ENCODE assay signal across 21 cellular contexts in the genomic region with DNA sequence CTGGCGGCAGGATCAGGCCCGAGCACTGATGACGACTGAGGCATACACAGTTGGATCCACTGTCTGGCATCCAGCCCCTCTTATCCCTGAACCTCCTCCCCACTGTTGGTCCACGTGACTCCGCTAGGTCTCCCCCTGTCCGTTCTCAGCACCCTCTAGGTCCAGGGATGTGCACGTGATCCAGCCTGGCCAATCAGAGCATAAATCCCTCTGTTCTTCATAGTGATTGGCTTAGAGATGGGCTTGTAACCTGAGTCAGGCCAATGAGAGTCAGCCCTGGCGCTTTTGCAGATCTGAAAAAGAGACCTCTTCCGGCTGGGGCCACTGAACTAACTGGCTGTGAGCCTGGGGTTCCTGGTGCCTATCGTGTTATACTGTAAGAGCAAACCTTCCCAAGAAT. TPM values are rescaled to one million over a fixed set of nuclear protein-coding genes. Genes with fewer than 3 reads are reported as not detected.
DNase-seq lines count a peak whose midpoint lies in the region; ATAC-seq and TF ChIP-seq lines count a peak whose summit lies in the region.
"Had no signal": no experiment of that assay in that cellular context is flagged by ENCODE, and none has a peak within 500 bp of the region (broad histone marks: within the 10 kb centered on the region; RNA-seq: fewer than 3 reads in every experiment).

No MANE protein-coding gene starts in this region.

- no peaks in the 10 kb centered on the region for H3K27me3 ChIP-seq in BLaER1
- no peaks in the 10 kb centered on the region for H3K27me3 ChIP-seq in prostate gland (replicated peaks; ENCODE audit: insufficient read depth)
- H3K27me3 ChIP-seq in BE2C = no peaks in the 10 kb centered on the region
- H3K27me3 ChIP-seq: vagina had no signal

- intact Hi-C loops in prostate gland (cut with DNase I) = loop anchor here (5.0 kb wide), 2 partner anchors 184 to 559 kb away; no protein-coding TSS in a partner anchor

- H4K20me1 ChIP-seq in BLaER1 = no peaks in the 10 kb centered on the region

- ATAC-seq in HG02973 (IDR thresholded peaks at IDR 0.05; ENCODE audit: unreplicated experiment) = no peak
- ATAC-seq: natural killer cell had no signal

- WGBS in prostate gland = 85% methylated on average over 10 of the region's 10 CpGs

- TF ChIP-seq CTCF in prostate gland (IDR thresholded peaks at IDR 0.05) = no peak
- TF ChIP-seq CTCF in BE2C (IDR thresholded peaks at IDR 0.05; ENCODE audit: low read depth, low read length) = no peak

- H3K27ac ChIP-seq in BLaER1 = peak overlapping the region; percentile 38
- H3K27ac ChIP-seq in prostate gland = no peak overlapping the region
- H3K27ac ChIP-seq: SK-N-MC, skin epidermis, vagina had no signal

- DNase-seq in HEK293T (ENCODE audit: extremely low spot score) = no peak
- peak; percentile 78 for DNase-seq in SK-N-DZ (ENCODE audit: low spot score)
- DNase-seq in hepatic stellate cell (ENCODE audit: low spot score) = peak; percentile 53
- no peak for DNase-seq in mesenteric fat pad (ENCODE audit: low spot score)
- DNase-seq in prostate gland (ENCODE audit: low spot score) = no peak
- DNase-seq in BE2C = no peak
- DNase-seq: activated naive CD4-positive, alpha-beta T cell treated with Interleukin-2 at 50 U/mL for 16 hours; aorta; cerebellar nuclear complex; COR-L47; EL; kidney; natural killer cell; NCI-H526; stimulated activated CD4-positive, alpha-beta T cell treated with anti-CD3 and anti-CD28 coated beads, Interleukin-4, amount 100 ng/mL, for 24 hours; T1000 had no signal

- H3K9ac ChIP-seq in BLaER1 = no peak overlapping the region

- POLR2A ChIA-PET in HEK293T (lab: Yijun Ruan, JAX) = no interaction called here

- TF ChIP-seq POLR2A in prostate gland (IDR thresholded peaks at IDR 0.05) = no peak

- H3K9me3 ChIP-seq in BLaER1 = no peaks in the 10 kb centered on the region
- no peaks in the 10 kb centered on the region for H3K9me3 ChIP-seq in prostate gland
- H3K9me3 ChIP-seq in BE2C = no peaks in the 10 kb centered on the region
- H3K9me3 ChIP-seq: vagina had no signal

- H3K4me1 ChIP-seq in BLaER1 = peaks cover 84% of the 10 kb centered on the region
- H3K4me1 ChIP-seq in prostate gland (replicated peaks) = no peaks in the 10 kb centered on the region
- H3K4me1 ChIP-seq in BE2C = no peaks in the 10 kb centered on the region

- H3K4me3 ChIP-seq in BLaER1 (no peak overlapping the region), prostate gland (no peak overlapping the region), BE2C (ENCODE audit: low read depth, low read length) (no peak overlapping the region)
- H3K4me3 ChIP-seq: SK-N-MC, skin epidermis, vagina had no signal

- H3K36me3 ChIP-seq in BLaER1 (no peaks in the 10 kb centered on the region), prostate gland (no peaks in the 10 kb centered on the region), BE2C (no peaks in the 10 kb centered on the region)
- H3K36me3 ChIP-seq: vagina had no signal

- CTCF ChIA-PET in HEK293T (lab: Yijun Ruan, JAX) = interaction anchor here (0.6 to 0.8 kb wide), 2 partner anchors 19 to 386 kb away, joined by 3 read pairs; a partner anchor contains a TSS

- peak overlapping the region; percentile 76 for H3K4me2 ChIP-seq in BLaER1

TF ChIP-seq in HEK293T, 16 proteins besides CTCF, POLR2A, EP300 and RAD21:
- no peak for TF ChIP-seq BHLHE40 (IDR thresholded peaks at IDR 0.05; ENCODE audit: borderline replicate concordance)
- no peak for TF ChIP-seq CTBP1 (IDR thresholded peaks at IDR 0.05; ENCODE audit: borderline replicate concordance)
- no peak for TF ChIP-seq SP1 (IDR thresholded peaks at IDR 0.05)
- TF ChIP-seq, protein P1, sequence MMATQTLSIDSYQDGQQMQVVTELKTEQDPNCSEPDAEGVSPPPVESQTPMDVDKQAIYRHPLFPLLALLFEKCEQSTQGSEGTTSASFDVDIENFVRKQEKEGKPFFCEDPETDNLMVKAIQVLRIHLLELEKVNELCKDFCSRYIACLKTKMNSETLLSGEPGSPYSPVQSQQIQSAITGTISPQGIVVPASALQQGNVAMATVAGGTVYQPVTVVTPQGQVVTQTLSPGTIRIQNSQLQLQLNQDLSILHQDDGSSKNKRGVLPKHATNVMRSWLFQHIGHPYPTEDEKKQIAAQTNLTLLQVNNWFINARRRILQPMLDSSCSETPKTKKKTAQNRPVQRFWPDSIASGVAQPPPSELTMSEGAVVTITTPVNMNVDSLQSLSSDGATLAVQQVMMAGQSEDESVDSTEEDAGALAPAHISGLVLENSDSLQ (IDR thresholded peaks at IDR 0.05) = peak; percentile 21; the same call in 1 of the 2 replicates

RNA-seq across cellular contexts. Expression of a gene that starts 20.5 kb away (rescaled TPM):
- 13.8 and 17.7 TPM in 2 replicates for polyA plus RNA-seq in SK-N-DZ (2014; cell fraction: cytosol; rRNA removed)
- 18.1 and 36.8 TPM in 2 replicates for polyA plus RNA-seq in SK-N-DZ (2014; cell fraction: nucleus; rRNA removed)
- total RNA-seq in mesenteric fat pad (70.1 TPM), prostate gland (10 to 100 TPM; 58.2 to 94.2 TPM)
- 32.5 TPM for polyA plus RNA-seq in BE2C (2012; ENCODE audit: insufficient read depth, insufficient read length, low read depth)

Comparison
In these comparisons a context has a peak if more than half of its experiments do, and no peak if none do; other contexts are left out.
1. DNase-seq: peak in SK-N-DZ (single experiment) and hepatic stellate cell (single experiment); none in HEK293T (single experiment), mesenteric fat pad (single experiment), prostate gland (single experiment) and BE2C (single experiment).